Comparison of ENCODE assay signal across 9 cellular contexts in the genomic region with DNA sequence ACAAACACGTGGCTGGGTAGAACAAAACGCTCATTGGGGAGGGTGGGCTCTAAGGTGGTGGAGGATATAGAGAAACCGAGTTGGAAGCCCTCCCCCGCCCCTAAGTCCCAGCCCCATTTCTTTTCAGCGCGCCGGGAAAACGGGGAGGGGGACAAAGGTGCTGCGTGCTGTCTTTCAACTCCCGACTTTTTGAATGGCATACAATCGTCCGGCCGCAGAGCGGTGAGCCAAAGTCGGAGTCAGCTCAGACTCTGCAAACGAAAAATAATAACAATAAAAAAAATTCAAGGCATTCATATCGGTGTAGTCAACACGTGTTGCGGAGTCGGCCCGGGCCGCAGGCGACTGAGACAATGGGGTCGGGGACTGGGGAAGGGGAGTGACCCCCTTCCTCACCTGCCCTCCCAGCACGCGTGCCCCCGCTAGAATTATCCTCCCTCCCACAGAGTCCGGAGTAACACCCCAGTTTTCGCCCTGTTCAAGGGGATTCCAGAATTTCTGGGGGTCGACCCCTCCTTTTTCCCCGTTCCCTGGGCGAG. TPM values are rescaled to one million over a fixed set of nuclear protein-coding genes. Genes with fewer than 3 reads are reported as not detected.
A peak's percentile ranks its signal among the peaks of the same experiment; 100 is the strongest.
DNase-seq lines count a peak whose midpoint lies in the region; ATAC-seq and TF ChIP-seq lines count a peak whose summit lies in the region.
"Had no signal": no experiment of that assay in that cellular context is flagged by ENCODE, and none has a peak within 500 bp of the region (broad histone marks: within the 10 kb centered on the region; RNA-seq: fewer than 3 reads in every experiment).

No MANE protein-coding gene starts in this region.

- POLR2A ChIA-PET in activated CD8-positive, alpha-beta T cell treated with anti-CD3 and anti-CD28 coated beads for 36 hours (lab: Charles Lee) = interaction anchor here (0.6 to 1.4 kb wide), 3 partner anchors 9 to 51 kb away, joined by 3 read pairs; a partner anchor contains a TSS
- POLR2A ChIA-PET in activated CD8-positive, alpha-beta T cell treated with anti-CD3 and anti-CD28 coated beads, Interleukin-2, amount 10 ng/mL, durations not matched to agents 7 days and 5 days (lab: Charles Lee) = no interaction called here

- peaks cover 5% of the 10 kb centered on the region for H4K20me1 ChIP-seq in smooth muscle cell (ENCODE audit: low read depth)

- H2AFZ ChIP-seq in smooth muscle cell (ENCODE audit: low read depth) = peak overlapping the region; percentile 91

- intact Hi-C loops in activated CD8-positive, alpha-beta T cell treated with anti-CD3 and anti-CD28 coated beads for 36 hours (cut with micrococcal nuclease) = no loop called here
- intact Hi-C loops in esophagus muscularis mucosa (cut with DNase I) = no loop called here
- intact Hi-C loops in left cardiac atrium (cut with DNase I) = no loop called here

- H3K4me1 Mint-ChIP-seq in activated CD8-positive, alpha-beta T cell treated with anti-CD3 and anti-CD28 coated beads for 36 hours (ENCODE audit: low read depth) = peaks cover 13% of the 10 kb centered on the region
- peaks cover 30% of the 10 kb centered on the region for H3K4me1 Mint-ChIP-seq in activated CD8-positive, alpha-beta T cell treated with anti-CD3 and anti-CD28 coated beads, Interleukin-2, amount 10 ng/mL, durations not matched to agents 7 days and 5 days (ENCODE audit: low read depth)

- 6% methylated on average over 31 of the region's 32 CpGs for WGBS in esophagus muscularis mucosa
- under 1% methylated on average over 32 of the region's 32 CpGs for WGBS in smooth muscle cell (ENCODE audit: low lambda C conversion rate)

- H3K9me3 Mint-ChIP-seq in activated CD8-positive, alpha-beta T cell treated with anti-CD3 and anti-CD28 coated beads for 36 hours = no peaks in the 10 kb centered on the region
- H3K9me3 Mint-ChIP-seq in activated CD8-positive, alpha-beta T cell treated with anti-CD3 and anti-CD28 coated beads, Interleukin-2, amount 10 ng/mL, durations not matched to agents 7 days and 5 days (ENCODE audit: insufficient read depth) = no peaks in the 10 kb centered on the region

- H3K9ac ChIP-seq in smooth muscle cell (ENCODE audit: low read depth) = peak overlapping the region; percentile 71

- H3K79me2 ChIP-seq in smooth muscle cell (ENCODE audit: low read depth) = peaks cover 68% of the 10 kb centered on the region

- H3K4me3 Mint-ChIP-seq in activated CD8-positive, alpha-beta T cell treated with anti-CD3 and anti-CD28 coated beads for 36 hours = peak overlapping the region; percentile 21
- no peak overlapping the region for H3K4me3 Mint-ChIP-seq in activated CD8-positive, alpha-beta T cell treated with anti-CD3 and anti-CD28 coated beads, Interleukin-2, amount 10 ng/mL, durations not matched to agents 7 days and 5 days

- TF ChIP-seq CTCF in activated CD8-positive, alpha-beta T cell treated with anti-CD3 and anti-CD28 coated beads for 36 hours (IDR thresholded peaks at IDR 0.05) = no peak
- TF ChIP-seq CTCF in esophagus muscularis mucosa (IDR thresholded peaks at IDR 0.05) = no peak
- TF ChIP-seq CTCF in smooth muscle cell (IDR thresholded peaks at IDR 0.05; ENCODE audit: borderline replicate concordance, insufficient read depth, poor library complexity, severe bottlenecking) = no peak

- H3K27me3 ChIP-seq in esophagus muscularis mucosa (peaks cover 16 to 100% (median 86%) of the 10 kb centered on the region in 4 donors), smooth muscle cell (ENCODE audit: low read depth) (no peaks in the 10 kb centered on the region)

- H3K27ac Mint-ChIP-seq in activated CD8-positive, alpha-beta T cell treated with anti-CD3 and anti-CD28 coated beads for 36 hours = no peak overlapping the region
- H3K27ac Mint-ChIP-seq in activated CD8-positive, alpha-beta T cell treated with anti-CD3 and anti-CD28 coated beads, Interleukin-2, amount 10 ng/mL, durations not matched to agents 7 days and 5 days = no peak overlapping the region

- H3K27ac ChIP-seq in esophagus muscularis mucosa (replicated peaks in 1 of 4) = no peak overlapping the region
- H3K27ac ChIP-seq in smooth muscle cell (ENCODE audit: low read depth) = peak overlapping the region; percentile 84

- DNase-seq in activated CD8-positive, alpha-beta T cell treated with anti-CD3 and anti-CD28 coated beads for 36 hours = no peak
- DNase-seq in activated CD8-positive, alpha-beta T cell treated with anti-CD3 and anti-CD28 coated beads, Interleukin-2, amount 10 ng/mL, durations not matched to agents 7 days and 5 days = no peak
- DNase-seq in OCI-M1 (lab: John Stamatoyannopoulos, UW) (peak; percentile 84), esophagus muscularis mucosa (ENCODE audit: extremely low spot score) (peak; percentile 50), smooth muscle cell (lab: John Stamatoyannopoulos, UW; ENCODE audit: unreplicated experiment) (no peak), left cardiac atrium (no peak), NCI-H1105 (lab: John Stamatoyannopoulos, UW) (no peak)

- H3K36me3 ChIP-seq in esophagus muscularis mucosa (no peaks in the 10 kb centered on the region), smooth muscle cell (ENCODE audit: low read depth) (no peaks in the 10 kb centered on the region)

- no peak overlapping the region for H3K4me3 ChIP-seq in esophagus muscularis mucosa
- H3K4me3 ChIP-seq in smooth muscle cell = peak overlapping the region; percentile 96

- H3K9me3 ChIP-seq in esophagus muscularis mucosa = no peaks in the 10 kb centered on the region
- H3K9me3 ChIP-seq in smooth muscle cell (replicated peaks; ENCODE audit: low read depth) = no peaks in the 10 kb centered on the region

- no peak for TF ChIP-seq EP300 in esophagus muscularis mucosa (IDR thresholded peaks at IDR 0.05)

- peaks cover 2% of the 10 kb centered on the region for H3K36me3 Mint-ChIP-seq in activated CD8-positive, alpha-beta T cell treated with anti-CD3 and anti-CD28 coated beads for 36 hours (ENCODE audit: low read depth)
- H3K36me3 Mint-ChIP-seq in activated CD8-positive, alpha-beta T cell treated with anti-CD3 and anti-CD28 coated beads, Interleukin-2, amount 10 ng/mL, durations not matched to agents 7 days and 5 days (ENCODE audit: low read depth) = no peaks in the 10 kb centered on the region

- TF ChIP-seq POLR2A in esophagus muscularis mucosa (IDR thresholded peaks at IDR 0.05; ENCODE audit: low read depth) = no peak

- peak overlapping the region; percentile 95 for H3K4me2 ChIP-seq in smooth muscle cell

- ATAC-seq in activated CD8-positive, alpha-beta T cell treated with anti-CD3 and anti-CD28 coated beads for 36 hours = no peak
- ATAC-seq in activated CD8-positive, alpha-beta T cell treated with anti-CD3 and anti-CD28 coated beads, Interleukin-2, amount 10 ng/mL, durations not matched to agents 7 days and 5 days = no peak
- ATAC-seq in GM18517 (IDR thresholded peaks at IDR 0.05; ENCODE audit: unreplicated experiment) = no peak
- ATAC-seq in left cardiac atrium = no peak

- H3K27me3 Mint-ChIP-seq in activated CD8-positive, alpha-beta T cell treated with anti-CD3 and anti-CD28 coated beads for 36 hours = peaks cover 70% of the 10 kb centered on the region
- H3K27me3 Mint-ChIP-seq in activated CD8-positive, alpha-beta T cell treated with anti-CD3 and anti-CD28 coated beads, Interleukin-2, amount 10 ng/mL, durations not matched to agents 7 days and 5 days (ENCODE audit: low read depth) = peaks cover 71% of the 10 kb centered on the region

- no peaks in the 10 kb centered on the region for H3F3A ChIP-seq in smooth muscle cell (ENCODE audit: low read depth)

- H3K4me1 ChIP-seq in esophagus muscularis mucosa = peaks cover 30 to 37% (median 33%) of the 10 kb centered on the region in 4 donors
- H3K4me1 ChIP-seq in smooth muscle cell (ENCODE audit: low read depth) = peaks cover 47% of the 10 kb centered on the region

- CTCF ChIA-PET in activated CD8-positive, alpha-beta T cell treated with anti-CD3 and anti-CD28 coated beads for 36 hours (lab: Charles Lee) = interaction anchor here (0.7 to 1.7 kb wide), 3 partner anchors 17 to 117 kb away, joined by 3 to 5 read pairs (median 4); no protein-coding TSS in a partner anchor
- CTCF ChIA-PET in activated CD8-positive, alpha-beta T cell treated with anti-CD3 and anti-CD28 coated beads, Interleukin-2, amount 10 ng/mL, durations not matched to agents 7 days and 5 days (lab: Charles Lee) = interaction anchor here (1.4 to 1.8 kb wide), 2 partner anchors 37 to 41 kb away, joined by 3 to 5 read pairs; no protein-coding TSS in a partner anchor

RNA-seq across cellular contexts. Expression of a gene that starts 1.8 kb away (rescaled TPM):
- under 1 TPM; 0.18 to 0.51 TPM for total RNA-seq in activated CD8-positive, alpha-beta T cell treated with anti-CD3 and anti-CD28 coated beads for 36 hours
- not detected for total RNA-seq in activated CD8-positive, alpha-beta T cell treated with anti-CD3 and anti-CD28 coated beads, Interleukin-2, amount 10 ng/mL, durations not matched to agents 7 days and 5 days
- total RNA-seq in esophagus muscularis mucosa (not detected), smooth muscle cell (51.0 and 54.6 TPM in 2 replicates), left cardiac atrium (under 1 TPM in 1 of 2 donors, not detected in 1; 0.03 TPM)
- 49.7 and 51.4 TPM in 2 replicates for polyA plus RNA-seq in smooth muscle cell

RNA-seq across cellular contexts. Expression of a gene that starts 27.0 kb away (rescaled TPM):
- total RNA-seq in activated CD8-positive, alpha-beta T cell treated with anti-CD3 and anti-CD28 coated beads for 36 hours = not detected
- not detected for total RNA-seq in activated CD8-positive, alpha-beta T cell treated with anti-CD3 and anti-CD28 coated beads, Interleukin-2, amount 10 ng/mL, durations not matched to agents 7 days and 5 days
- total RNA-seq in esophagus muscularis mucosa = not detected
- not detected in 2 replicates for total RNA-seq in smooth muscle cell
- 1.6 and 1.9 TPM in 2 replicates for polyA plus RNA-seq in smooth muscle cell
- not detected for total RNA-seq in left cardiac atrium
- total RNA-seq: glomerular endothelial cell had no signal

RNA-seq across cellular contexts. Expression of a gene that starts 50.8 kb away (rescaled TPM):
- total RNA-seq in activated CD8-positive, alpha-beta T cell treated with anti-CD3 and anti-CD28 coated beads for 36 hours = 10 to 100 TPM; 87.5 to 99.7 TPM
- total RNA-seq in activated CD8-positive, alpha-beta T cell treated with anti-CD3 and anti-CD28 coated beads, Interleukin-2, amount 10 ng/mL, durations not matched to agents 7 days and 5 days = 100 to 1,000 TPM; 124 to 125 TPM
- total RNA-seq in esophagus muscularis mucosa (10 to 100 TPM; 80.6 to 97.1 (median 92.3) TPM), smooth muscle cell (69.0 and 69.6 TPM in 2 replicates), left cardiac atrium (100 to 1,000 TPM in 1 of 2 donors, 10 to 100 TPM in 1; 94.7 to 109 TPM)
- polyA plus RNA-seq in smooth muscle cell = 260 and 263 TPM in 2 replicates

Comparison
In these comparisons a context has a peak if more than half of its experiments do, and no peak if none do; other contexts are left out.
1. DNase-seq: peak in OCI-M1 (single experiment) and esophagus muscularis mucosa (single experiment); none in activated CD8-positive, alpha-beta T cell treated with anti-CD3 and anti-CD28 coated beads for 36 hours (single experiment), activated CD8-positive, alpha-beta T cell treated with anti-CD3 and anti-CD28 coated beads, Interleukin-2, amount 10 ng/mL, durations not matched to agents 7 days and 5 days (single experiment), smooth muscle cell (single experiment), left cardiac atrium (single experiment) and NCI-H1105 (single experiment).
2. RNA of a gene that starts 1.8 kb away (total RNA-seq): 51.0 to 54.6 TPM in smooth muscle cell; 0.18 to 0.51 TPM in activated CD8-positive, alpha-beta T cell treated with anti-CD3 and anti-CD28 coated beads for 36 hours, not detected in activated CD8-positive, alpha-beta T cell treated with anti-CD3 and anti-CD28 coated beads, Interleukin-2, amount 10 ng/mL, durations not matched to agents 7 days and 5 days, 0.03 TPM in left cardiac atrium and not detected in esophagus muscularis mucosa; every median in the first group is over 10 times any median in the second.